1 cellular context compared by ENCODE assay signal in the genomic region with DNA sequence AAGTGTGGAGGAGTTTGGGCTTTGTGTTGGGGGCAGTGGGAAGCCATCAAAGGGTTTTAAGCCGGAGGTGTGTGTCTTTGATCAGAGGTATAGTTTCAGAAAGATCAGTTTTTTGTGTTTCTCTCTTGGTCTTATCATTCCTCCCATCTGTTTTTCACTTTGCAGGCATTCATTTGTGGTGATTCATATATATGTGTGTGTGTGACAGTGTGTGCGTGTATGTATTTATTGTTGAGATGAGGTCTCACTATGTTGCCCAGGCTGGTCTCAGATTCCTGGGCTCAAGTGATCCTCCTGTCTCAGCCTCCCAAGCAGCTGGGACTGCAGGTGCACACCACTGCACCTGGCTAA.
TF ChIP-seq lines count a peak whose summit lies in the region.

No MANE protein-coding gene starts in this region.

TF ChIP-seq in IMR-90, 13 proteins besides CTCF, POLR2A, EP300 and RAD21:
- TF ChIP-seq MAZ (IDR thresholded peaks at IDR 0.05; ENCODE audit: borderline replicate concordance, low read depth, low read length): no peak
- peak; percentile 9; the same call in 1 of the 2 replicates for TF ChIP-seq FOS (IDR thresholded peaks at IDR 0.05; ENCODE audit: low read depth, low read length)
